ENCODE assay signal across 23 cellular contexts in the genomic region with DNA sequence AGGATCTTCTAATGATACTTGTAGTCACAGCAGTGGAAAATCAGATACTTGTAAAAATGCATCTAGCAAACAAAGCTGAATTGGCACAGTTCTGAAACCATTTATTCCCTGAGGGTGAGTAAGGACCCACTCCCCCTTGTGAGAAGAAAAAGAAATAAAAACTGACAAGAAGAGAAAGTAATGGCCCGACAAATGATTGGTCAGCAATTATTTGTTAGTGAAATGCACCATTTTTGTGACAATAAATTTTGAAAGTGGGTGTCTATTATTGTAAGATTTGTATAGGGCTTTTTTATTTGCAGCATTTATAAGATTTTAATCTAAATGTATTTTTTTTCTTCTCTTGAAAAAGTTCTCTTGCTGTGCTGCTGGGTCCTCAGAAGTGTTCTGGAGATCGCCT.
DNase-seq lines count a peak whose midpoint lies in the region; ATAC-seq, FAIRE-seq and TF ChIP-seq lines count a peak whose summit lies in the region.
"Had no signal": no experiment of that assay in that cellular context is flagged by ENCODE, and none has a peak within 500 bp of the region (broad histone marks: within the 10 kb centered on the region; RNA-seq: fewer than 3 reads in every experiment).

No MANE protein-coding gene starts in this region.

- ATAC-seq in A549 (no peak), IMR-90 (ENCODE audit: low read depth) (no peak)

- no peak overlapping the region for H4K8ac ChIP-seq in IMR-90 (ENCODE audit: low read depth in 2 of 2, low read length in 2 of 2)

- H4K5ac ChIP-seq in IMR-90 (ENCODE audit: low read depth, low read length), result no peak overlapping the region

- H2AK5ac ChIP-seq in IMR-90 (ENCODE audit: low read depth, low read length), result no peak overlapping the region

- CTCF ChIA-PET in A549 (lab: Yijun Ruan, JAX) (no interaction called here), IMR-90 (lab: Yijun Ruan, JAX) (interaction anchor here (0.6 kb wide), 1 partner anchor 9 kb away, joined by 6 read pairs; no protein-coding TSS in a partner anchor)

- H3K9me1 ChIP-seq in IMR-90 (ENCODE audit: insufficient read depth, low read length), result no peaks in the 10 kb centered on the region

- H3K23ac ChIP-seq in IMR-90 (ENCODE audit: low read depth, low read length), result no peak overlapping the region

- H2BK120ac ChIP-seq in IMR-90 (ENCODE audit: low read depth, low read length), result no peak overlapping the region

- intact Hi-C loops in IMR-90 (cut with micrococcal nuclease), result no loop called here

- WGBS in A549 (ENCODE audit: missing lambda C conversion rate), result 30% methylated on average over 2 of the region's 2 CpGs
- WGBS in IMR-90 (ENCODE audit: extremely low coverage in 2 of 2, insufficient read length in 1 of 2), 2 experiments, result no CpG with 5 or more reads among the region's 2 CpGs

- dilution Hi-C loops in IMR-90 (cut with HindIII; ENCODE audit: low sequenced_read_pairs, unreplicated experiment), result no loop called here

- H2AFZ ChIP-seq in IMR-90 (replicated peaks; ENCODE audit: low read length, poor library complexity), result no peak overlapping the region
- H2AFZ ChIP-seq: GM23248 had no signal

- no peaks in the 10 kb centered on the region for H3K79me1 ChIP-seq in IMR-90 (ENCODE audit: low read depth in 1 of 2, low read length in 2 of 2)

- no peak overlapping the region for H3K56ac ChIP-seq in IMR-90 (ENCODE audit: extremely low read depth, insufficient read depth, low read length)

- FAIRE-seq in A549 (lab: Jason Lieb, UNC), result no peak
- FAIRE-seq: A204.1, D721Med, G401.6, GM12892, GM19239 had no signal

- no peak overlapping the region for H2BK20ac ChIP-seq in IMR-90 (ENCODE audit: low read depth, low read length)

- H2AK9ac ChIP-seq in IMR-90 (replicated peaks; ENCODE audit: low read depth, low read length, poor library complexity), result no peak overlapping the region

- no peaks in the 10 kb centered on the region for H3K27me3 ChIP-seq in IMR-90 (ENCODE audit: control insufficient read depth, insufficient read depth, low read length)
- H3K27me3 ChIP-seq: BE2C; BLaER1 treated with 17β-estradiol and CSF1 and Interleukin-3, amounts not matched to agents 10 nM and 100 nM had no signal

- in situ Hi-C loops in IMR-90 (cut with MboI; ENCODE audit: low sequenced_read_pairs), result no loop called here

- H3K18ac ChIP-seq in IMR-90 (ENCODE audit: low read depth, low read length), result no peak overlapping the region

- no peak overlapping the region for H3K4me3 ChIP-seq in A549
- H3K4me3 ChIP-seq in IMR-90 (ENCODE audit: insufficient read depth, low read depth, low read length), result no peak overlapping the region
- H3K4me3 ChIP-seq: BLaER1 treated with 17β-estradiol and CSF1 and Interleukin-3, amounts not matched to agents 10 nM and 100 nM; GM23248; HAP-1 had no signal

- no peak for TF ChIP-seq POLR2A in A549 (IDR thresholded peaks at IDR 0.05; ENCODE audit: low read length)
- TF ChIP-seq POLR2A in IMR-90 (IDR thresholded peaks at IDR 0.05; ENCODE audit: low read depth, low read length), result no peak

- TF ChIP-seq RAD21 in A549 (conservative IDR thresholded peaks at IDR 0.05 in 1 of 2, IDR thresholded peaks at IDR 0.05 in 1 of 2) (no peak), IMR-90 (IDR thresholded peaks at IDR 0.05; ENCODE audit: low read length) (no peak)

- POLR2A ChIA-PET in A549 (lab: Yijun Ruan, JAX) (no interaction called here), IMR-90 (lab: Charles Lee; ENCODE audit: unreplicated experiment) (no interaction called here)

- no peak overlapping the region for H4K91ac ChIP-seq in IMR-90 (ENCODE audit: insufficient read depth, low read depth, low read length)

- TF ChIP-seq CTCF in A549 (IDR thresholded peaks at IDR 0.05) (no peak), IMR-90 (conservative IDR thresholded peaks at IDR 0.05; ENCODE audit: low read depth, low read length) (no peak)

- H4K20me1 ChIP-seq in IMR-90 (ENCODE audit: insufficient read depth, low read length), result no peaks in the 10 kb centered on the region
- H4K20me1 ChIP-seq: BLaER1 treated with 17β-estradiol and CSF1 and Interleukin-3, amounts not matched to agents 10 nM and 100 nM had no signal

- H2BK5ac ChIP-seq in IMR-90 (ENCODE audit: low read depth, low read length, poor library complexity, severe bottlenecking), result no peak overlapping the region

- no peaks in the 10 kb centered on the region for H3K36me3 ChIP-seq in IMR-90 (ENCODE audit: control insufficient read depth, insufficient read depth, low read length)
- H3K36me3 ChIP-seq: BE2C; BLaER1 treated with 17β-estradiol and CSF1 and Interleukin-3, amounts not matched to agents 10 nM and 100 nM; HAP-1 had no signal

- no peak overlapping the region for H3K9ac ChIP-seq in IMR-90 (ENCODE audit: low read depth, low read length)
- H3K9ac ChIP-seq: BLaER1 treated with 17β-estradiol and CSF1 and Interleukin-3, amounts not matched to agents 10 nM and 100 nM; GM23248 had no signal

- H3K4me2 ChIP-seq in A549 (no peak overlapping the region), IMR-90 (ENCODE audit: low read depth, low read length) (no peak overlapping the region)
- H3K4me2 ChIP-seq: BLaER1 treated with 17β-estradiol and CSF1 and Interleukin-3, amounts not matched to agents 10 nM and 100 nM had no signal

- H3K4ac ChIP-seq in IMR-90 (ENCODE audit: low read depth, low read length), result no peak overlapping the region

- no peak overlapping the region for H2BK15ac ChIP-seq in IMR-90 (ENCODE audit: low read depth, low read length)

- H3K9me3 ChIP-seq in A549, result no peaks in the 10 kb centered on the region
- H3K9me3 ChIP-seq in IMR-90 (ENCODE audit: control insufficient read depth, insufficient read depth, low read length), result no peaks in the 10 kb centered on the region; the same call in 1 of the 2 replicates
- H3K9me3 ChIP-seq: BE2C; BLaER1 treated with 17β-estradiol and CSF1 and Interleukin-3, amounts not matched to agents 10 nM and 100 nM; HAP-1 had no signal

- TF ChIP-seq EP300 in A549 (IDR thresholded peaks at IDR 0.05), result no peak

- no peak overlapping the region for H3K14ac ChIP-seq in IMR-90 (replicated peaks; ENCODE audit: low read depth, low read length)

- peak; percentile 88 for DNase-seq in DMS79 (lab: John Stamatoyannopoulos, UW)
- DNase-seq in DMS79 treated with DMSO at 0.1 percent for 48 hours (lab: John Stamatoyannopoulos, UW), result no peak
- DNase-seq in A549 (ENCODE audit: low read depth in 1 of 2, low spot score in 1 of 2), result no peak
- DNase-seq in IMR-90, result no peak
- no peak for DNase-seq in NCI-H1417 treated with DMSO at 0.1 percent for 48 hours (lab: John Stamatoyannopoulos, UW)
- no peak for DNase-seq in NCI-H82 treated with DMSO at 0.1 percent for 48 hours (lab: John Stamatoyannopoulos, UW; ENCODE audit: unreplicated experiment)
- DNase-seq: ACHN; AML-193; BE2C; CD4-positive, alpha-beta T cell; CD8-positive, alpha-beta memory T cell; DMS 273 treated with DMSO at 0.1 percent for 48 hours; DND-41; GM23248; HFFc6 had no signal

- no peak overlapping the region for H3K27ac ChIP-seq in A549
- H3K27ac ChIP-seq in IMR-90 (ENCODE audit: insufficient read depth, low read length), result no peak overlapping the region
- H3K27ac ChIP-seq: 22Rv1; BLaER1 treated with 17β-estradiol and CSF1 and Interleukin-3, amounts not matched to agents 10 nM and 100 nM; GM23248 had no signal

- no TSS peak for BruUV-seq in IMR-90 (replicated peaks; lab: Mats Ljungman, UMichigan)

- H3K4me1 ChIP-seq in A549 (no peaks in the 10 kb centered on the region), IMR-90 (ENCODE audit: control insufficient read depth, insufficient read depth, low read length) (no peaks in the 10 kb centered on the region)
- H3K4me1 ChIP-seq: BE2C; BLaER1 treated with 17β-estradiol and CSF1 and Interleukin-3, amounts not matched to agents 10 nM and 100 nM; HAP-1 had no signal

TF ChIP-seq in A549, 52 proteins besides CTCF, POLR2A, EP300 and RAD21 (continues in another document):
- TF ChIP-seq ELK1 (IDR thresholded peaks at IDR 0.05; ENCODE audit: low read depth, low read length), result no peak
- TF ChIP-seq MAFK (IDR thresholded peaks at IDR 0.05; ENCODE audit: partially characterized antibody), result peak; percentile 73

TF ChIP-seq in IMR-90, 13 proteins besides CTCF, POLR2A, EP300 and RAD21:
- TF ChIP-seq MAFK (IDR thresholded peaks at IDR 0.05; ENCODE audit: low read depth, low read length) (peak; percentile 75), MXI1 (IDR thresholded peaks at IDR 0.05; ENCODE audit: borderline replicate concordance, low read depth, low read length) (no peak)
